In the genomic region with DNA sequence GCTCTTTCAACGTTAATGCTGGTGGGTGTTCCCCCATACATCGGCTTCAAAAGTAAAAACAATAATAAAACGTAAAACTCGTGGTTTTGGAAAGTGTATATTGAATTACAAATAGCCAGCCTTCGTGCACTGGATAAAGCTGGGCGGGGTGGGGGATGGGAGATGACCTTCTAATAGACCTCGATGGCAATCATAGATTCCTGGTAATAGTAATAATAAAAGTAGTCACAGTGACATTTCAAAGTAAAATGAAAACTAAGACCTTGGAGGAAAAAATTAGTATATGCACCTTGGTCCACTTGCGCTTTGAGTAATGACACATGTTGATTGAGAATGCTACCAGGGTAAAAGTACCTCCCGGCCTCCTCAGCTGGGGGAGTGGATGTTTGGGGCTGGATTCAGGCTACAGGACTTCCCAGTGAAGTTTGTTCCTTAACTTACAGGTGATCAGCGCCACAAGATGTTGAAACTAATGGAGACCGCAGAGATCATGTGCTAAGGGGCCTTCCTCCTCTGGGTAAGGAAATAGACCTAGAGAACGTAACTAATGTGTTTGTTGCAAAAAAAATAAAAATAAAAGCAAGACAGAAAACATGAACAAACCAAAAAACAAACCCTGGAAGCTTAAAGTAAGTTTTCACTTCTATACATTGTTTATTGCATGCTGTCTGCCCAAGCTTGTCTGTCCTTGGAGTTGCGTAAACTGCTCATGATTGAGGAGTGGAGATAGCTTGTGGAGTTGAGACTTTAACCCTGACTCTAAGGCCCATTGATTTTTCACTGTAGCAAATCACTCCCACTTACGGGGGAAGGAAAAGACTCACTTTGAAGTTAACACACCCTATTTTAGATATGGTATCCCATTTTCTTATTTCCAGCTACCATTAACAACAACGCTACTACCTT, we compare ENCODE assay signal across 8 cellular contexts. TPM values are rescaled to one million over a fixed set of nuclear protein-coding genes. Genes with fewer than 3 reads are reported as not detected.
A peak's percentile ranks its signal among the peaks of the same experiment; 100 is the strongest.
DNase-seq lines count a peak whose midpoint lies in the region; ATAC-seq and TF ChIP-seq lines count a peak whose summit lies in the region.

No MANE protein-coding gene starts in this region.

- H3K4me3 ChIP-seq in Panc1 (ENCODE audit: low read depth in 2 of 2, low read length in 2 of 2) (peak overlapping the region; percentile 82 to 96), fibroblast of lung (replicated peaks in 1 of 4; ENCODE audit: control extremely low read depth in 1 of 4, insufficient read depth in 1 of 4, low read depth in 3 of 4, low read length in 4 of 4) (peak overlapping the region in 2 of 4 experiments; percentile 69 to 95), trophoblast cell (ENCODE audit: low read depth, low read length) (no peak overlapping the region)

- POLR2A ChIA-PET in Panc1 (lab: Charles Lee): no interaction called here

- no peak overlapping the region for H4K91ac ChIP-seq in trophoblast cell (ENCODE audit: low read depth, low read length)

- no peaks in the 10 kb centered on the region for H4K20me1 ChIP-seq in fibroblast of lung (ENCODE audit: control insufficient read depth, extremely low read depth, insufficient read depth, low read length)

- peak overlapping the region; percentile 31 for H2BK12ac ChIP-seq in trophoblast cell (ENCODE audit: low read length)

- peak overlapping the region; percentile 99 for H3K27ac Mint-ChIP-seq in Calu3 (ENCODE audit: unreplicated experiment)

- BruUV-seq in Calu3 (replicated peaks; lab: Mats Ljungman, UMichigan) (TSS peak; percentile 50), Panc1 (replicated peaks; lab: Mats Ljungman, UMichigan) (no TSS peak)

- TF ChIP-seq CTCF in Calu3 (IDR thresholded peaks at IDR 0.05; ENCODE audit: unreplicated experiment) (no peak), Panc1 (IDR thresholded peaks at IDR 0.05) (no peak), fibroblast of lung (conservative IDR thresholded peaks at IDR 0.05 in 1 of 2, IDR thresholded peaks at IDR 0.05 in 1 of 2; ENCODE audit: low read depth in 1 of 2, low read length in 2 of 2) (no peak)

- WGBS in trophoblast cell (ENCODE audit: extremely low coverage, insufficient coverage, insufficient read length): no CpG with 5 or more reads among the region's 15 CpGs

- no peak overlapping the region for H2BK5ac ChIP-seq in trophoblast cell (ENCODE audit: low read depth, low read length, poor library complexity)

- H3K27ac ChIP-seq in Panc1 (ENCODE audit: low read length) (peak overlapping the region; percentile 77), fibroblast of lung (ENCODE audit: insufficient read depth, low read length) (no peak overlapping the region), trophoblast cell (ENCODE audit: low read depth, low read length) (no peak overlapping the region)

- H3K4ac ChIP-seq in trophoblast cell (ENCODE audit: low read depth, low read length): no peak overlapping the region

- H3K4me2 ChIP-seq in fibroblast of lung (ENCODE audit: extremely low read depth, insufficient read depth, low read length): peak overlapping the region; percentile 76
- peak overlapping the region; percentile 89 for H3K4me2 ChIP-seq in trophoblast cell (ENCODE audit: low read length)

- peaks cover 37% of the 10 kb centered on the region for H3K79me2 ChIP-seq in fibroblast of lung (ENCODE audit: control insufficient read depth, insufficient read depth, low read length)
- H3K79me2 ChIP-seq in trophoblast cell (ENCODE audit: control insufficient read depth, insufficient read depth, low read length, poor library complexity): peaks cover 6% of the 10 kb centered on the region

- no peaks in the 10 kb centered on the region; the same call in 1 of the 2 replicates for H3K27me3 ChIP-seq in Panc1 (ENCODE audit: control insufficient read depth, insufficient read depth, low read length)
- no peaks in the 10 kb centered on the region for H3K27me3 ChIP-seq in fibroblast of lung (ENCODE audit: control insufficient read depth, insufficient read depth, low read length)
- H3K27me3 ChIP-seq in trophoblast cell (ENCODE audit: insufficient read depth, low read length): no peaks in the 10 kb centered on the region

- H3K36me3 ChIP-seq in Panc1 (ENCODE audit: control insufficient read depth, insufficient read depth, low read length) (no peaks in the 10 kb centered on the region), fibroblast of lung (ENCODE audit: control insufficient read depth, insufficient read depth, low read length) (no peaks in the 10 kb centered on the region), trophoblast cell (ENCODE audit: control insufficient read depth in 1 of 2, insufficient read depth in 2 of 2, low read length in 2 of 2) (no peaks in the 10 kb centered on the region)

- ATAC-seq in Panc1: no peak
- no peak for ATAC-seq in GM19035 (IDR thresholded peaks at IDR 0.05; ENCODE audit: unreplicated experiment)
- no peak for ATAC-seq in activated T-cell treated with anti-CD3 and anti-CD28 coated beads, Interleukin-2, amount 50 U/mL, for 4 hours

- peaks cover 84% of the 10 kb centered on the region for H3K36me3 Mint-ChIP-seq in Calu3 (ENCODE audit: insufficient read depth, unreplicated experiment)
- H3K36me3 Mint-ChIP-seq in activated T-cell treated with anti-CD3 and anti-CD28 coated beads, Interleukin-2, amount 50 U/mL, for 4 hours (ENCODE audit: insufficient read depth): no peaks in the 10 kb centered on the region

- peaks cover 9% of the 10 kb centered on the region for H3K79me1 ChIP-seq in trophoblast cell (ENCODE audit: low read length)

- peaks cover 22% of the 10 kb centered on the region for H3K4me1 ChIP-seq in Panc1 (ENCODE audit: control insufficient read depth, insufficient read depth, low read length)
- H3K4me1 ChIP-seq in fibroblast of lung (ENCODE audit: control insufficient read depth, extremely low read depth, insufficient read depth, low read length): no peaks in the 10 kb centered on the region
- H3K4me1 ChIP-seq in trophoblast cell (ENCODE audit: control insufficient read depth in 1 of 2, insufficient read depth in 2 of 2, low read length in 2 of 2): no peaks in the 10 kb centered on the region

- CTCF ChIA-PET in Calu3 (lab: Charles Lee): interaction anchor here (0.5 to 1.1 kb wide), 9 partner anchors 8 to 161 kb away, joined by 3 to 6 read pairs (median 3); no protein-coding TSS in a partner anchor
- CTCF ChIA-PET in Panc1 (lab: Charles Lee): no interaction called here

- intact Hi-C loops in Calu3 (cut with micrococcal nuclease; ENCODE audit: unreplicated experiment) (loop anchor here (10.0 kb wide), 1 partner anchor 376 kb away; no protein-coding TSS in a partner anchor), Panc1 (cut with micrococcal nuclease; ENCODE audit: unreplicated experiment) (no loop called here)

- no peak overlapping the region for H4K8ac ChIP-seq in trophoblast cell (ENCODE audit: low read depth, low read length)

- H2AFZ ChIP-seq in fibroblast of lung (ENCODE audit: low read length) (no peak overlapping the region), trophoblast cell (ENCODE audit: insufficient read depth, low read length, poor library complexity) (no peak overlapping the region)

- H3K4me1 Mint-ChIP-seq in Calu3 (ENCODE audit: low read depth, unreplicated experiment): peaks cover 42% of the 10 kb centered on the region
- H3K4me1 Mint-ChIP-seq in activated T-cell treated with anti-CD3 and anti-CD28 coated beads, Interleukin-2, amount 50 U/mL, for 4 hours (ENCODE audit: low read depth): no peaks in the 10 kb centered on the region

- no peak overlapping the region for H2AK5ac ChIP-seq in trophoblast cell (ENCODE audit: low read length)

- H3K14ac ChIP-seq in trophoblast cell (ENCODE audit: low read length): no peak overlapping the region

- no peaks in the 10 kb centered on the region for H3K9me3 ChIP-seq in Panc1 (ENCODE audit: control insufficient read depth, insufficient read depth, low read depth, low read length)
- no peaks in the 10 kb centered on the region for H3K9me3 ChIP-seq in fibroblast of lung (ENCODE audit: control insufficient read depth, insufficient read depth, low read depth, low read length)
- no peaks in the 10 kb centered on the region for H3K9me3 ChIP-seq in trophoblast cell (ENCODE audit: insufficient read depth, low read depth, low read length)

- H3K18ac ChIP-seq in trophoblast cell (ENCODE audit: low read length): no peak overlapping the region

- no peaks in the 10 kb centered on the region for H3K9me3 Mint-ChIP-seq in Calu3 (ENCODE audit: low read depth, unreplicated experiment)
- H3K9me3 Mint-ChIP-seq in activated T-cell treated with anti-CD3 and anti-CD28 coated beads, Interleukin-2, amount 50 U/mL, for 4 hours: no peaks in the 10 kb centered on the region

- no peaks in the 10 kb centered on the region for H3K27me3 Mint-ChIP-seq in Calu3 (ENCODE audit: unreplicated experiment)
- H3K27me3 Mint-ChIP-seq in activated T-cell treated with anti-CD3 and anti-CD28 coated beads, Interleukin-2, amount 50 U/mL, for 4 hours (ENCODE audit: low read depth): peaks cover 43% of the 10 kb centered on the region

- no peak overlapping the region for H3K9ac ChIP-seq in fibroblast of lung (ENCODE audit: insufficient read depth, low read length)
- H3K9ac ChIP-seq in trophoblast cell (ENCODE audit: low read length): no peak overlapping the region

- in situ Hi-C loops in Panc1 (cut with HindIII; ENCODE audit: low pct_unique_long_range_greater_than_20kb, low sequenced_read_pairs): no loop called here

- H2BK120ac ChIP-seq in trophoblast cell (ENCODE audit: insufficient read depth, low read length, poor library complexity): no peak overlapping the region

- DNase-seq in Calu3 (peak; percentile 53), Panc1 (ENCODE audit: low read depth, low spot score) (no peak), fibroblast of lung (ENCODE audit: low read depth in 2 of 2) (no peak), trophoblast cell (no peak), GM03348 (ENCODE audit: low spot score) (no peak), cerebellar nuclear complex (lab: John Stamatoyannopoulos, UW) (no peak)
- no peak for DNase-seq in activated T-cell treated with anti-CD3 and anti-CD28 coated beads, Interleukin-2, amount 50 U/mL, for 4 hours

- peak overlapping the region; percentile 93 for H3K4me3 Mint-ChIP-seq in Calu3 (ENCODE audit: low read depth, unreplicated experiment)
- H3K4me3 Mint-ChIP-seq in activated T-cell treated with anti-CD3 and anti-CD28 coated beads, Interleukin-2, amount 50 U/mL, for 4 hours: no peak overlapping the region

- H4K12ac ChIP-seq in trophoblast cell (ENCODE audit: low read depth, low read length): no peak overlapping the region

- no peak overlapping the region for H3K23ac ChIP-seq in trophoblast cell (ENCODE audit: low read length)

RNA-seq across cellular contexts. Expression of a gene that starts 0.9 kb away (rescaled TPM):
- total RNA-seq in Calu3 (2022) (261 and 357 TPM in 2 replicates), Panc1 (2021; ENCODE audit: unreplicated experiment) (12.1 TPM), fibroblast of lung (65.7 and 118 TPM in 2 replicates)
- polyA plus RNA-seq in Panc1 (2012; ENCODE audit: insufficient read length): 4.1 TPM
- 26.2 and 37.1 TPM in 2 replicates for polyA plus RNA-seq in fibroblast of lung
- polyA plus RNA-seq in fibroblast of lung (2012): 14.0 and 18.7 TPM in 2 replicates
- 25.5 and 36.1 TPM in 2 replicates for polyA minus RNA-seq in fibroblast of lung (ENCODE audit: low replicate concordance)
- 10.2 and 11.3 TPM in 2 replicates for polyA plus RNA-seq in trophoblast cell (2013)
- total RNA-seq in activated T-cell treated with anti-CD3 and anti-CD28 coated beads, Interleukin-2, amount 50 U/mL, for 4 hours: 1 to 10 TPM in 1 of 3 donors, under 1 TPM in 2; 0.13 to 1.2 (median 0.14) TPM
